Comparison of ENCODE assay signal across 1 cellular context in genomic region chr20:37337208-37337955, GRCh38.
A peak's percentile ranks its signal among the peaks of the same experiment; 100 is the strongest.
TF ChIP-seq lines count a peak whose summit lies in the region.

No MANE protein-coding gene starts in this region.

TF ChIP-seq in HepG2, 621 proteins besides CTCF, POLR2A, EP300 and RAD21 (continued from another document and continues in another):
- TF ChIP-seq POLR2G (IDR thresholded peaks at IDR 0.05; ENCODE audit: low read depth, low read length) = no peak
- no peak for TF ChIP-seq PRDM4 (CRISPR knock-in tag; IDR thresholded peaks at IDR 0.05; ENCODE audit: borderline replicate concordance)
- no peak; the same call in 1 of the 2 replicates for TF ChIP-seq CREBL2 (CRISPR knock-in tag; IDR thresholded peaks at IDR 0.05; ENCODE audit: borderline replicate concordance)
- no peak for TF ChIP-seq ZNF740 (CRISPR knock-in tag; IDR thresholded peaks at IDR 0.05)
- no peak; the same call in 1 of the 2 replicates for TF ChIP-seq NFYC (CRISPR knock-in tag; IDR thresholded peaks at IDR 0.05)
- 0 out of 2 replicates have a peak, but pooled peaks have one; percentile 60 for TF ChIP-seq ZNF224 (CRISPR knock-in tag; IDR thresholded peaks at IDR 0.05)
- no peak for TF ChIP-seq ZNF260 (CRISPR knock-in tag; IDR thresholded peaks at IDR 0.05; ENCODE audit: borderline replicate concordance, low read depth)
- no peak for TF ChIP-seq GMEB2 (CRISPR knock-in tag; IDR thresholded peaks at IDR 0.05; ENCODE audit: low read depth)
- TF ChIP-seq ZSCAN20 (CRISPR knock-in tag; IDR thresholded peaks at IDR 0.05; ENCODE audit: borderline replicate concordance) = no peak
- TF ChIP-seq ZSCAN29 (CRISPR knock-in tag; conservative IDR thresholded peaks at IDR 0.05) = no peak
- TF ChIP-seq THRA (CRISPR knock-in tag; IDR thresholded peaks at IDR 0.05; ENCODE audit: borderline replicate concordance) = peak; percentile 72; the same call in 1 of the 2 replicates
- 0 out of 2 replicates have a peak, but pooled peaks have one; percentile 61 for TF ChIP-seq ZNF639 (CRISPR knock-in tag; conservative IDR thresholded peaks at IDR 0.05)
- TF ChIP-seq ESRRA (CRISPR knock-in tag; IDR thresholded peaks at IDR 0.05; ENCODE audit: low read depth) = peak; percentile 96
- TF ChIP-seq ZNF629 (CRISPR knock-in tag; conservative IDR thresholded peaks at IDR 0.05) = peak; percentile 55; the same call in 1 of the 2 replicates
- TF ChIP-seq ZNF12 (CRISPR knock-in tag; IDR thresholded peaks at IDR 0.05) = no peak
- no peak for TF ChIP-seq SOX6 (IDR thresholded peaks at IDR 0.05)
- no peak for TF ChIP-seq SOX6 (CRISPR knock-in tag; IDR thresholded peaks at IDR 0.05)
- 0 out of 2 replicates have a peak, but pooled peaks have one; percentile 54 for TF ChIP-seq STAT6 (CRISPR knock-in tag; IDR thresholded peaks at IDR 0.05; ENCODE audit: borderline replicate concordance)
- peak; percentile 69; the same call in 1 of the 2 replicates for TF ChIP-seq MTA1 (CRISPR knock-in tag; IDR thresholded peaks at IDR 0.05; ENCODE audit: borderline replicate concordance)
- peak; percentile 53; the same call in 1 of the 2 replicates for TF ChIP-seq PRDM10 (CRISPR knock-in tag; IDR thresholded peaks at IDR 0.05; ENCODE audit: low read depth)
- no peak for TF ChIP-seq CENPBD1 (CRISPR knock-in tag; IDR thresholded peaks at IDR 0.05; ENCODE audit: borderline replicate concordance, low read depth)
- TF ChIP-seq ZSCAN25 (CRISPR knock-in tag; IDR thresholded peaks at IDR 0.05) = peak; percentile 46; the same call in 1 of the 2 replicates
- TF ChIP-seq MLX (CRISPR knock-in tag; IDR thresholded peaks at IDR 0.05) = peak; percentile 46; the same call in 1 of the 2 replicates
- no peak; the same call in 1 of the 2 replicates for TF ChIP-seq ISL2 (CRISPR knock-in tag; IDR thresholded peaks at IDR 0.05)
- TF ChIP-seq SYNCRIP (IDR thresholded peaks at IDR 0.05; ENCODE audit: insufficient read depth, low read depth, low read length) = no peak
- peak; percentile 38; the same call in 1 of the 2 replicates for TF ChIP-seq RFX1 (IDR thresholded peaks at IDR 0.05)
- TF ChIP-seq ZNF138 (CRISPR knock-in tag; IDR thresholded peaks at IDR 0.05; ENCODE audit: low read depth) = no peak
- TF ChIP-seq ZBTB26 (CRISPR knock-in tag; IDR thresholded peaks at IDR 0.05; ENCODE audit: borderline replicate concordance) = peak; percentile 56; the same call in 1 of the 2 replicates
- TF ChIP-seq ZFX (CRISPR knock-in tag; IDR thresholded peaks at IDR 0.05; ENCODE audit: low read depth) = peak; percentile 61; the same call in 1 of the 2 replicates
- 0 out of 2 replicates have a peak, but pooled peaks have one; percentile 33 for TF ChIP-seq SKIL (CRISPR knock-in tag; IDR thresholded peaks at IDR 0.05; ENCODE audit: borderline replicate concordance)
- peak; percentile 60; the same call in 1 of the 2 replicates for TF ChIP-seq ZNF331 (CRISPR knock-in tag; IDR thresholded peaks at IDR 0.05)
- peak; percentile 66; the same call in 1 of the 2 replicates for TF ChIP-seq BCL6 (CRISPR knock-in tag; IDR thresholded peaks at IDR 0.05)
- peak; percentile 44; the same call in 1 of the 2 replicates for TF ChIP-seq ZSCAN9 (CRISPR knock-in tag; IDR thresholded peaks at IDR 0.05; ENCODE audit: borderline replicate concordance)
- TF ChIP-seq ZNF570 (CRISPR knock-in tag; IDR thresholded peaks at IDR 0.05; ENCODE audit: borderline replicate concordance) = no peak
- TF ChIP-seq FLYWCH1 (CRISPR knock-in tag; IDR thresholded peaks at IDR 0.05) = no peak
- TF ChIP-seq MYNN (CRISPR knock-in tag; IDR thresholded peaks at IDR 0.05; ENCODE audit: low read depth) = no peak
- TF ChIP-seq PBX3 (CRISPR knock-in tag; IDR thresholded peaks at IDR 0.05; ENCODE audit: borderline replicate concordance) = no peak
- peak; percentile 61 for TF ChIP-seq ZNF883 (CRISPR knock-in tag; IDR thresholded peaks at IDR 0.05; ENCODE audit: not compliant biosample characterization)
